In the genomic region with DNA sequence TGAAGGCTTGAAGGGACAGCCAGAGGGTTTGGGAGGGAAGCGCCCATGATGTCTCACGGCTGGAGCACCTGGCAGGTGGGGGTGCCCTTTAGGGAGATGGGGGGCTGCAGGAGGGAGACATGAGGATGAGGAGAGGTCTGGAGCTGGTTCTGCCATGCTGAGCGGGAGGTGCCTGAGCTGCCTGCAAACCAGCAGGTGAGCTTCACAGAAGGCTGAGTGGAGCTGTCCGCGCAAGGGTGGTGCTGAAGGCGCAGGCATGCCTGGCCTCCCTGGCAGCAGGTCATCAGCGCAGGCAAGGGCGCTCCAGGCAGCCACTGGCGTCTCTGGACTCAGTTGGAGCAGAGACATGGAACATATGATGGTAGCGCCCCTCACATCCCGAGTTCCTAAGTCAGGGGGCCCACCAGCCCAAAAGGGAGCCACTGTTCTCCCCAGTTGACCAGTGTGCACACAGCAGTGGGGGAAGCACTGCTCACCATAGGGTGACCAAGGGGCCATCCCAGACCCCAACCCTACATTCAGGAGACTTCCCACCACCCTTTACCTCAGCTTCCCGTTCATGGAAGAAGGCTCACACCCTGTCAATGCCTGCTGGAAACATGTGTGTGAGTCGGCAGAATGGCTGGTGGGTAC, we compare ENCODE assay signal across 9 cellular contexts. TPM values are rescaled to one million over a fixed set of nuclear protein-coding genes. Genes with fewer than 3 reads are reported as not detected.
DNase-seq lines count a peak whose midpoint lies in the region; ATAC-seq and TF ChIP-seq lines count a peak whose summit lies in the region.
"Had no signal": no experiment of that assay in that cellular context is flagged by ENCODE, and none has a peak within 500 bp of the region (broad histone marks: within the 10 kb centered on the region; RNA-seq: fewer than 3 reads in every experiment).

No MANE protein-coding gene starts in this region.

- no peak overlapping the region for H3K27ac Mint-ChIP-seq in activated naive CD8-positive, alpha-beta T cell treated with anti-CD3 and anti-CD28 coated beads for 36 hours

- no peaks in the 10 kb centered on the region for H3K4me1 Mint-ChIP-seq in activated naive CD8-positive, alpha-beta T cell treated with anti-CD3 and anti-CD28 coated beads for 36 hours

- peaks cover 17% of the 10 kb centered on the region for H3K27me3 Mint-ChIP-seq in activated naive CD8-positive, alpha-beta T cell treated with anti-CD3 and anti-CD28 coated beads for 36 hours

- H3K36me3 Mint-ChIP-seq in activated naive CD8-positive, alpha-beta T cell treated with anti-CD3 and anti-CD28 coated beads for 36 hours = no peaks in the 10 kb centered on the region

- H3K9me3 Mint-ChIP-seq in activated naive CD8-positive, alpha-beta T cell treated with anti-CD3 and anti-CD28 coated beads for 36 hours = peaks cover 27% of the 10 kb centered on the region

- H3K4me3 ChIP-seq in right atrium auricular region = no peak overlapping the region
- no peak overlapping the region for H3K4me3 ChIP-seq in aorta (ENCODE audit: low read length in 2 of 2)
- H3K4me3 ChIP-seq: HAP-1 had no signal

- H3K27ac ChIP-seq in right atrium auricular region (no peak overlapping the region), aorta (ENCODE audit: low read depth in 1 of 2, low read length in 2 of 2) (no peak overlapping the region)

- ATAC-seq in Right ventricle myocardium inferior (no peak), aorta (ENCODE audit: low FRiP score) (no peak), HG02763 (IDR thresholded peaks at IDR 0.05; ENCODE audit: unreplicated experiment) (no peak)

- H3K36me3 ChIP-seq in right atrium auricular region = no peaks in the 10 kb centered on the region
- H3K36me3 ChIP-seq in aorta (ENCODE audit: control insufficient read depth in 1 of 2, insufficient read depth in 2 of 2, low read length in 1 of 2) = no peaks in the 10 kb centered on the region
- H3K36me3 ChIP-seq: HAP-1 had no signal

- no peak for TF ChIP-seq CTCF in right atrium auricular region (IDR thresholded peaks at IDR 0.05)

- DNase-seq in Right ventricle myocardium inferior (ENCODE audit: missing footprints) = peak; percentile 62
- DNase-seq in right atrium auricular region (ENCODE audit: low spot score) = no peak
- peak; percentile 10 for DNase-seq in activated naive CD8-positive, alpha-beta T cell treated with anti-CD3 and anti-CD28 coated beads for 36 hours
- peak; percentile 91 for DNase-seq in islet precursor cell
- DNase-seq in aorta = peak; percentile 48 to 85
- DNase-seq in NCI-H526 (lab: John Stamatoyannopoulos, UW) = no peak
- DNase-seq in amniotic stem cell (lab: John Stamatoyannopoulos, UW) = no peak

- H3K4me1 ChIP-seq in right atrium auricular region (no peaks in the 10 kb centered on the region), aorta (ENCODE audit: control insufficient read depth in 1 of 2, insufficient read depth in 2 of 2, low read length in 2 of 2) (no peaks in the 10 kb centered on the region)
- H3K4me1 ChIP-seq: HAP-1 had no signal

- no peak overlapping the region for H3K4me3 Mint-ChIP-seq in activated naive CD8-positive, alpha-beta T cell treated with anti-CD3 and anti-CD28 coated beads for 36 hours

- H3K27me3 ChIP-seq in right atrium auricular region = no peaks in the 10 kb centered on the region
- H3K27me3 ChIP-seq in aorta (ENCODE audit: control insufficient read depth in 1 of 2, insufficient read depth in 2 of 2, low read length in 1 of 2) = no peaks in the 10 kb centered on the region

- WGBS in aorta, 2 donors = 19 to 22% methylated on average over 13 of the region's 13 CpGs

- peaks cover 0 to 28% of the 10 kb centered on the region in 2 donors for H3K9me3 ChIP-seq in right atrium auricular region
- H3K9me3 ChIP-seq in aorta (ENCODE audit: control insufficient read depth, low read length) = peaks cover 12% of the 10 kb centered on the region
- H3K9me3 ChIP-seq: HAP-1 had no signal

- intact Hi-C loops in Right ventricle myocardium inferior (cut with DNase I) = no loop called here
- intact Hi-C loops in aorta (cut with DNase I) = loop anchor here in 1 of 2 donors (10.0 kb wide), 1 partner anchor 53 kb away; no protein-coding TSS in a partner anchor

RNA-seq across cellular contexts. Expression of a gene that starts 25.8 kb away (rescaled TPM):
- 6.9 TPM for total RNA-seq in Right ventricle myocardium inferior
- 1 to 10 TPM; 2.6 to 3.1 TPM for total RNA-seq in right atrium auricular region
- not detected for total RNA-seq in activated naive CD8-positive, alpha-beta T cell treated with anti-CD3 and anti-CD28 coated beads for 36 hours
- total RNA-seq in aorta = 10 to 100 TPM; 36.4 to 72.2 TPM
- polyA plus RNA-seq in aorta = 10 to 100 TPM in 1 of 2 donors, 1 to 10 TPM in 1; 9.6 to 49.0 TPM

Comparison
In these comparisons a context has a peak if more than half of its experiments do, and no peak if none do; other contexts are left out.
1. DNase-seq: peak in Right ventricle myocardium inferior (single experiment), activated naive CD8-positive, alpha-beta T cell treated with anti-CD3 and anti-CD28 coated beads for 36 hours (single experiment), islet precursor cell (single experiment) and aorta (2 of 2); none in right atrium auricular region (single experiment), NCI-H526 (0 of 2) and amniotic stem cell (single experiment).